In genomic region chr18:63131106-63131943, GRCh38 we compare ENCODE assay signal across 8 cellular contexts.
DNase-seq lines count a peak whose midpoint lies in the region; ATAC-seq and TF ChIP-seq lines count a peak whose summit lies in the region.

No MANE protein-coding gene starts in this region.

- H3K9me3 Mint-ChIP-seq in progenitor cell of endocrine pancreas (ENCODE audit: low read depth) = no peaks in the 10 kb centered on the region

- DNase-seq in Daoy (ENCODE audit: low read depth) (peak; percentile 17), OCI-M2 (lab: John Stamatoyannopoulos, UW; ENCODE audit: unreplicated experiment) (peak; percentile 1), globus pallidus (ENCODE audit: low spot score) (peak; percentile 52), progenitor cell of endocrine pancreas (ENCODE audit: low spot score, unreplicated experiment) (no peak), HuH-7.5 (ENCODE audit: low spot score) (no peak)
- peak; percentile 58 for DNase-seq in activated naive CD4-positive, alpha-beta T cell treated with Interleukin-2 at 50 U/mL for 16 hours

- no peak overlapping the region for H3K27ac Mint-ChIP-seq in progenitor cell of endocrine pancreas

- ATAC-seq in HG02852 (IDR thresholded peaks at IDR 0.05; ENCODE audit: unreplicated experiment) = peak; percentile 63
- ATAC-seq in HG02763 (IDR thresholded peaks at IDR 0.05; ENCODE audit: unreplicated experiment) = no peak

- H3K27me3 Mint-ChIP-seq in progenitor cell of endocrine pancreas = peaks cover 7% of the 10 kb centered on the region

- H3K4me3 Mint-ChIP-seq in progenitor cell of endocrine pancreas (ENCODE audit: low read depth) = no peak overlapping the region

- H3K36me3 Mint-ChIP-seq in progenitor cell of endocrine pancreas (ENCODE audit: insufficient read depth) = no peaks in the 10 kb centered on the region

- peaks cover 10% of the 10 kb centered on the region for H3K4me1 Mint-ChIP-seq in progenitor cell of endocrine pancreas (ENCODE audit: low read depth)

- TF ChIP-seq CTCF in progenitor cell of endocrine pancreas (IDR thresholded peaks at IDR 0.05; ENCODE audit: unreplicated experiment) = peak; percentile 62

Comparison
In these comparisons a context has a peak if more than half of its experiments do, and no peak if none do; other contexts are left out.
1. DNase-seq: peak in Daoy (single experiment), OCI-M2 (single experiment), activated naive CD4-positive, alpha-beta T cell treated with Interleukin-2 at 50 U/mL for 16 hours (single experiment) and globus pallidus (single experiment); none in progenitor cell of endocrine pancreas (single experiment) and HuH-7.5 (single experiment).